In the genomic region with DNA sequence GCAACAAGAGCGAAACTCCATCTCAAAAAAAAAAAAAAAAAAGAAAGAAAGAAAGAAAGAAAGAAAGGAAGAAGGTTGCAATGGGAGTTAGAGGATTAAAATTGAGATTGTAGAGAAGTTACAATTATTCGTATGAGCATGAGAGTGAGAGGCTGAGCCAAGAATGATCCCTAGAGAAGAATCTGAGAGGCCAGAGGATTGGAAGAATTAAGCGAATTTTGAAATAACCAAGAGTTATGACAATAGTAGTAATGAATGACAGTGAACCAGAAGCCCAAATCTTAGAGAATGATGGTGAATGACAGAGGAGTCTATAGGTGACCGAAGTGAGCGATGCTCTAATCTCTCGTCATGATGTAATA, we compare ENCODE assay signal across 8 cellular contexts. TPM values are rescaled to one million over a fixed set of nuclear protein-coding genes. Genes with fewer than 3 reads are reported as not detected.
DNase-seq lines count a peak whose midpoint lies in the region; ATAC-seq and TF ChIP-seq lines count a peak whose summit lies in the region.

No MANE protein-coding gene starts in this region.

- intact Hi-C loops in heart right ventricle (cut with DNase I): loop anchor here in 2 of 10 donors (2.0 to 10.0 kb wide), 2 partner anchors 27 to 199 kb away; a partner anchor contains a TSS
- intact Hi-C loops in left colon (cut with DNase I, micrococcal nuclease): no loop called here

- no peak overlapping the region for H3K27ac Mint-ChIP-seq in GM23338
- peak overlapping the region; percentile 38 for H3K27ac Mint-ChIP-seq in activated CD4-positive, alpha-beta memory T cell treated with anti-CD3 and anti-CD28 coated beads, Interleukin-2, amount 10 ng/mL, durations not matched to agents 7 days and 5 days

- H3K4me1 Mint-ChIP-seq in GM23338: peaks cover 18% of the 10 kb centered on the region
- peaks cover 34% of the 10 kb centered on the region for H3K4me1 Mint-ChIP-seq in activated CD4-positive, alpha-beta memory T cell treated with anti-CD3 and anti-CD28 coated beads, Interleukin-2, amount 10 ng/mL, durations not matched to agents 7 days and 5 days

- H3K4me2 ChIP-seq in GM23338 (peak overlapping the region; percentile 98), smooth muscle cell (peak overlapping the region; percentile 98)

- H3K9ac ChIP-seq in smooth muscle cell (ENCODE audit: low read depth): peak overlapping the region; percentile 42

- no peak for ATAC-seq in GM23338
- no peak for ATAC-seq in heart right ventricle
- no peak for ATAC-seq in left colon

- H2AFZ ChIP-seq in GM23338 (peak overlapping the region; percentile 97), smooth muscle cell (ENCODE audit: low read depth) (peak overlapping the region; percentile 98)

- CTCF ChIA-PET in activated CD4-positive, alpha-beta memory T cell treated with anti-CD3 and anti-CD28 coated beads, Interleukin-2, amount 10 ng/mL, durations not matched to agents 7 days and 5 days (lab: Charles Lee): interaction anchor here (0.8 to 1.5 kb wide), 2 partner anchors 22 to 25 kb away, joined by 3 to 5 read pairs; no protein-coding TSS in a partner anchor

- H3K79me2 ChIP-seq in GM23338 (replicated peaks; ENCODE audit: insufficient read depth): peaks cover 43% of the 10 kb centered on the region
- H3K79me2 ChIP-seq in smooth muscle cell (ENCODE audit: low read depth): peaks cover 43% of the 10 kb centered on the region

- H3K27me3 ChIP-seq in GM23338 (ENCODE audit: insufficient read depth) (no peaks in the 10 kb centered on the region), heart right ventricle (no peaks in the 10 kb centered on the region), smooth muscle cell (ENCODE audit: low read depth) (no peaks in the 10 kb centered on the region)

- no peaks in the 10 kb centered on the region for H3K9me3 ChIP-seq in heart right ventricle
- H3K9me3 ChIP-seq in smooth muscle cell (replicated peaks; ENCODE audit: low read depth): no peaks in the 10 kb centered on the region

- peaks cover 5% of the 10 kb centered on the region for H3F3A ChIP-seq in GM23338 (replicated peaks; ENCODE audit: low read depth)
- no peaks in the 10 kb centered on the region for H3F3A ChIP-seq in smooth muscle cell (ENCODE audit: low read depth)

- DNase-seq in GM23338 (ENCODE audit: low spot score) (no peak), heart right ventricle (no peak), smooth muscle cell (lab: John Stamatoyannopoulos, UW; ENCODE audit: unreplicated experiment) (no peak), left colon (no peak), LoVo (ENCODE audit: low spot score) (no peak), NCI-H1417 treated with DMSO at 0.1 percent for 48 hours (lab: John Stamatoyannopoulos, UW) (no peak), NCI-H510A (lab: John Stamatoyannopoulos, UW) (no peak)
- no peak for DNase-seq in activated CD4-positive, alpha-beta memory T cell treated with anti-CD3 and anti-CD28 coated beads, Interleukin-2, amount 10 ng/mL, durations not matched to agents 7 days and 5 days

- POLR2A ChIA-PET in activated CD4-positive, alpha-beta memory T cell treated with anti-CD3 and anti-CD28 coated beads, Interleukin-2, amount 10 ng/mL, durations not matched to agents 7 days and 5 days (lab: Charles Lee): interaction anchor here (0.6 to 3.3 kb wide), 9 partner anchors 9 to 360 kb away, joined by 3 to 24 read pairs (median 7); a partner anchor contains a TSS

- no peaks in the 10 kb centered on the region for H3K9me3 Mint-ChIP-seq in GM23338
- no peaks in the 10 kb centered on the region for H3K9me3 Mint-ChIP-seq in activated CD4-positive, alpha-beta memory T cell treated with anti-CD3 and anti-CD28 coated beads, Interleukin-2, amount 10 ng/mL, durations not matched to agents 7 days and 5 days

- H3K36me3 ChIP-seq in GM23338 (ENCODE audit: insufficient read depth): no peaks in the 10 kb centered on the region
- H3K36me3 ChIP-seq in heart right ventricle: peaks cover 0 to 6% (median 0%) of the 10 kb centered on the region in 9 donors
- no peaks in the 10 kb centered on the region for H3K36me3 ChIP-seq in smooth muscle cell (ENCODE audit: low read depth)

- peak overlapping the region; percentile 54 for H3K4me3 Mint-ChIP-seq in GM23338
- H3K4me3 Mint-ChIP-seq in activated CD4-positive, alpha-beta memory T cell treated with anti-CD3 and anti-CD28 coated beads, Interleukin-2, amount 10 ng/mL, durations not matched to agents 7 days and 5 days: peak overlapping the region; percentile 76

- H4K20me1 ChIP-seq in GM23338 (replicated peaks; ENCODE audit: insufficient read depth) (peaks cover 10% of the 10 kb centered on the region), smooth muscle cell (ENCODE audit: low read depth) (peaks cover 37% of the 10 kb centered on the region)

- H3K27ac ChIP-seq in GM23338 (ENCODE audit: low read depth): no peak overlapping the region
- H3K27ac ChIP-seq in heart right ventricle: peak overlapping the region in 8 of 10 donors; percentile 38 to 95 (median 93)
- H3K27ac ChIP-seq in smooth muscle cell (ENCODE audit: low read depth): no peak overlapping the region

- H3K27me3 Mint-ChIP-seq in GM23338 (ENCODE audit: insufficient read depth, low read depth, poor library complexity): peaks cover 3% of the 10 kb centered on the region
- peaks cover 7% of the 10 kb centered on the region for H3K27me3 Mint-ChIP-seq in activated CD4-positive, alpha-beta memory T cell treated with anti-CD3 and anti-CD28 coated beads, Interleukin-2, amount 10 ng/mL, durations not matched to agents 7 days and 5 days

- H3K36me3 Mint-ChIP-seq in GM23338 (ENCODE audit: low read depth): no peaks in the 10 kb centered on the region
- peaks cover 3% of the 10 kb centered on the region for H3K36me3 Mint-ChIP-seq in activated CD4-positive, alpha-beta memory T cell treated with anti-CD3 and anti-CD28 coated beads, Interleukin-2, amount 10 ng/mL, durations not matched to agents 7 days and 5 days (ENCODE audit: low read depth)

- peak overlapping the region; percentile 91 for H3K4me3 ChIP-seq in GM23338
- peak overlapping the region; percentile 18 to 94 (median 90) for H3K4me3 ChIP-seq in heart right ventricle
- peak overlapping the region; percentile 84 for H3K4me3 ChIP-seq in smooth muscle cell

- H3K4me1 ChIP-seq in GM23338 (ENCODE audit: insufficient read depth): peaks cover 8% of the 10 kb centered on the region
- peaks cover 7 to 41% (median 21%) of the 10 kb centered on the region in 9 donors for H3K4me1 ChIP-seq in heart right ventricle
- peaks cover 13% of the 10 kb centered on the region for H3K4me1 ChIP-seq in smooth muscle cell (ENCODE audit: low read depth)

- 10 to 12% methylated on average over 5 to 6 of the region's 6 CpGs for WGBS in heart right ventricle, 2 donors
- WGBS in smooth muscle cell (ENCODE audit: low lambda C conversion rate): 29% methylated on average over 6 of the region's 6 CpGs

- no peak for TF ChIP-seq CTCF in GM23338 (conservative IDR thresholded peaks at IDR 0.05; ENCODE audit: low read depth in 2 of 2)
- no peak for TF ChIP-seq CTCF in heart right ventricle (IDR thresholded peaks at IDR 0.05)
- TF ChIP-seq CTCF in smooth muscle cell (IDR thresholded peaks at IDR 0.05; ENCODE audit: borderline replicate concordance, insufficient read depth, poor library complexity, severe bottlenecking): no peak

- H3K9me2 ChIP-seq in GM23338 (ENCODE audit: insufficient read depth): no peaks in the 10 kb centered on the region

TF ChIP-seq in GM23338, 12 proteins besides CTCF, POLR2A, EP300 and RAD21 (continues in another document):
- TF ChIP-seq, protein P1, sequence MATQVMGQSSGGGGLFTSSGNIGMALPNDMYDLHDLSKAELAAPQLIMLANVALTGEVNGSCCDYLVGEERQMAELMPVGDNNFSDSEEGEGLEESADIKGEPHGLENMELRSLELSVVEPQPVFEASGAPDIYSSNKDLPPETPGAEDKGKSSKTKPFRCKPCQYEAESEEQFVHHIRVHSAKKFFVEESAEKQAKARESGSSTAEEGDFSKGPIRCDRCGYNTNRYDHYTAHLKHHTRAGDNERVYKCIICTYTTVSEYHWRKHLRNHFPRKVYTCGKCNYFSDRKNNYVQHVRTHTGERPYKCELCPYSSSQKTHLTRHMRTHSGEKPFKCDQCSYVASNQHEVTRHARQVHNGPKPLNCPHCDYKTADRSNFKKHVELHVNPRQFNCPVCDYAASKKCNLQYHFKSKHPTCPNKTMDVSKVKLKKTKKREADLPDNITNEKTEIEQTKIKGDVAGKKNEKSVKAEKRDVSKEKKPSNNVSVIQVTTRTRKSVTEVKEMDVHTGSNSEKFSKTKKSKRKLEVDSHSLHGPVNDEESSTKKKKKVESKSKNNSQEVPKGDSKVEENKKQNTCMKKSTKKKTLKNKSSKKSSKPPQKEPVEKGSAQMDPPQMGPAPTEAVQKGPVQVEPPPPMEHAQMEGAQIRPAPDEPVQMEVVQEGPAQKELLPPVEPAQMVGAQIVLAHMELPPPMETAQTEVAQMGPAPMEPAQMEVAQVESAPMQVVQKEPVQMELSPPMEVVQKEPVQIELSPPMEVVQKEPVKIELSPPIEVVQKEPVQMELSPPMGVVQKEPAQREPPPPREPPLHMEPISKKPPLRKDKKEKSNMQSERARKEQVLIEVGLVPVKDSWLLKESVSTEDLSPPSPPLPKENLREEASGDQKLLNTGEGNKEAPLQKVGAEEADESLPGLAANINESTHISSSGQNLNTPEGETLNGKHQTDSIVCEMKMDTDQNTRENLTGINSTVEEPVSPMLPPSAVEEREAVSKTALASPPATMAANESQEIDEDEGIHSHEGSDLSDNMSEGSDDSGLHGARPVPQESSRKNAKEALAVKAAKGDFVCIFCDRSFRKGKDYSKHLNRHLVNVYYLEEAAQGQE (IDR thresholded peaks at IDR 0.05; ENCODE audit: unreplicated experiment): no peak
- TF ChIP-seq CREB1 (CRISPR knock-in tag; IDR thresholded peaks at IDR 0.05; ENCODE audit: low read depth) (no peak), JUNB (IDR thresholded peaks at IDR 0.05; ENCODE audit: unreplicated experiment) (no peak), EZH2 (IDR thresholded peaks at IDR 0.05; ENCODE audit: low read depth, unreplicated experiment) (no peak)

RNA-seq across cellular contexts. Expression of a gene that starts 0.4 kb away (rescaled TPM):
- total RNA-seq in GM23338 (2014; rRNA removed; shearing (Covaris generic)): 35.4 and 42.3 TPM in 2 replicates
- polyA plus RNA-seq in GM23338 (2016; fragmentation: Nextera tagmentation; extraction: Ambion mirVana) (7.5 and 7.8 TPM in 2 replicates), heart right ventricle (10 to 100 TPM in 1 of 2 donors, 1 to 10 TPM in 1; 9.1 to 17.1 TPM), smooth muscle cell (8.8 and 9.1 TPM in 2 replicates)
- total RNA-seq in activated CD4-positive, alpha-beta memory T cell treated with anti-CD3 and anti-CD28 coated beads, Interleukin-2, amount 10 ng/mL, durations not matched to agents 7 days and 5 days: 10 to 100 TPM; 12.7 to 12.8 TPM
- total RNA-seq in heart right ventricle (10 to 100 TPM; 48.6 to 84.3 (median 66.3) TPM), smooth muscle cell (36.0 and 39.7 TPM in 2 replicates), left colon (10 to 100 TPM; 29.0 to 30.3 TPM)

RNA-seq across cellular contexts. Expression of a gene that starts 27.7 kb away (rescaled TPM):
- total RNA-seq in GM23338 (2014; rRNA removed; shearing (Covaris generic)): 27.5 and 33.5 TPM in 2 replicates
- polyA plus RNA-seq in GM23338 (2016; fragmentation: Nextera tagmentation; extraction: Ambion mirVana): 16.9 and 19.7 TPM in 2 replicates
- total RNA-seq in activated CD4-positive, alpha-beta memory T cell treated with anti-CD3 and anti-CD28 coated beads, Interleukin-2, amount 10 ng/mL, durations not matched to agents 7 days and 5 days: 10 to 100 TPM; 13.6 TPM
- total RNA-seq in heart right ventricle: 10 to 100 TPM in 9 of 10 donors, 1 to 10 TPM in 1; 9.7 to 22.4 (median 16.0) TPM
- polyA plus RNA-seq in heart right ventricle: 10 to 100 TPM in 1 of 2 donors, 1 to 10 TPM in 1; 3.9 to 11.1 TPM
- total RNA-seq in smooth muscle cell: 3.7 and 4.4 TPM in 2 replicates
- polyA plus RNA-seq in smooth muscle cell: 6.3 and 7.3 TPM in 2 replicates
- 10 to 100 TPM; 21.3 to 28.1 TPM for total RNA-seq in left colon

Comparison
In these comparisons a context has a peak if more than half of its experiments do, and no peak if none do; other contexts are left out.
1. H3K27ac ChIP-seq: peak in heart right ventricle (8 of 10); none in GM23338 (single experiment) and smooth muscle cell (single experiment).
2. Peak in every context shown above with its lines, with median percentiles within 50 percentile points of each other: H3K4me3 ChIP-seq.